ENCODE assay signal across 7 cellular contexts in genomic region chr1:7005762-7006161, GRCh38.
"Had no signal": no experiment of that assay in that cellular context is flagged by ENCODE, and none has a peak within 500 bp of the region (broad histone marks: within the 10 kb centered on the region; RNA-seq: fewer than 3 reads in every experiment).

No MANE protein-coding gene starts in this region.

- H3K4me3 ChIP-seq: GM23248, K562 had no signal

- FAIRE-seq: K562 had no signal

- DNase-seq: GM23248, GOT3, H7, HCEC 1CT, IMR-90 had no signal

- H3K9ac ChIP-seq: GM23248 had no signal

- H2AFZ ChIP-seq: GM23248 had no signal

- H3K27ac ChIP-seq: GM23248, HL-60 had no signal

- ATAC-seq: K562 had no signal
